In the genomic region with DNA sequence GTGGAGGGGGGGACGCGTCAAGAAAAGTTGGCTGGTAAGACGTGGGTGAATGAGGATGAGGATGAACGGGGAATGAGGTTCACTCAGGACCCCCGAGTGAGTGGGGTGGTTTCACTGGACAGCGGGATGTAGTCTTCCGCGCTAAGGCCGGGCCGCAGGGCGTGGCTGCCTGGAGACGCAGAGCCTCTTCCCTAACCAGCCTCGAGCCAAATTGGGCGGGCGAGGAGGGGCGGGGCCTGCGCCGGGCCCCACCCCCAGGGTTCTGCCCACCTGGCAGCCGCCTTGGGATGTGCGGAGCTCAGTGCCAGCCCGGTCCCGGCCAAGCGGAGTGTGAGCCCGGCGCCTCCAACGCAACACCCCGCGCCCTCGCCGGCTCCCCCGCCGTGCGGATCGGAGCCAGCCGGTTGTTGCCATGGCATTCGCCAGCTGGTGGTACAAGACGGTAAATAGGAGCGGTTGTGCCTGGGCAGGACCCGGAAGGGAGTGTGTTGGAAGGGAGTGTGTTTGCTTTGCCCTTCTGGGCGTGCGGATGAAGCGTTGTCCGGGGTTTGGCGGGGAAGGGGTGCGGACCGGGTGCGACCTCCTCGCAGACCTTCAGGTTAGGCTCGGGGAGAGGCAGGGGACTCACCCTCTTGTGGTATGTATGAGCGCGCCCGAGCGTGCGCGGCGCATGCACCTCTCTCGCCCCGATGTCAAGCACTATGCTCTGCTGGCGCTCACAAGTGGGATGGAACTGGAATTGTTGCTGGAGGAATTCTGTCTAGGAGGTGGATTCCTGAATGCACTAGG, we compare ENCODE assay signal across 8 cellular contexts. TPM values are rescaled to one million over a fixed set of nuclear protein-coding genes. Genes with fewer than 3 reads are reported as not detected.
DNase-seq lines count a peak whose midpoint lies in the region; ATAC-seq and TF ChIP-seq lines count a peak whose summit lies in the region.

No MANE protein-coding gene starts in this region.

- no peak overlapping the region for H3K9ac ChIP-seq in endodermal cell (ENCODE audit: extremely low read depth, low read length, poor library complexity, severe bottlenecking)

- WGBS in endodermal cell (ENCODE audit: insufficient coverage in 1 of 2, insufficient read length in 1 of 2), 2 experiments: 0% methylated on average over 23 to 59 of the region's 59 CpGs

- peak overlapping the region; percentile 82 for H3K4me3 ChIP-seq in endodermal cell (ENCODE audit: low read length)

- ATAC-seq in CD4-positive, alpha-beta T cell (ENCODE audit: poor library complexity): peak; percentile 72
- ATAC-seq in GM19395 (IDR thresholded peaks at IDR 0.05; ENCODE audit: unreplicated experiment): peak; percentile 74
- peak; percentile 56 for ATAC-seq in HG03521 (IDR thresholded peaks at IDR 0.05; ENCODE audit: unreplicated experiment)

- H3K27ac Mint-ChIP-seq in CD4-positive, alpha-beta T cell: peak overlapping the region; percentile 95
- peak overlapping the region; percentile 82 for H3K27ac Mint-ChIP-seq in endodermal cell

- H3K36me3 ChIP-seq in endodermal cell (ENCODE audit: control insufficient read depth, insufficient read depth, low read length): no peaks in the 10 kb centered on the region

- TF ChIP-seq CTCF in CD4-positive, alpha-beta T cell (IDR thresholded peaks at IDR 0.05): no peak
- no peak for TF ChIP-seq CTCF in endodermal cell (conservative IDR thresholded peaks at IDR 0.05)

- POLR2A ChIA-PET in CD4-positive, alpha-beta T cell (lab: Charles Lee): interaction anchor here (0.8 to 3.0 kb wide), 22 partner anchors 8 to 1041 kb away, joined by 3 to 37 read pairs (median 6); a partner anchor contains a TSS

- peaks cover 15% of the 10 kb centered on the region for H3K36me3 Mint-ChIP-seq in CD4-positive, alpha-beta T cell (ENCODE audit: low read depth)
- no peaks in the 10 kb centered on the region for H3K36me3 Mint-ChIP-seq in endodermal cell (ENCODE audit: low read depth)

- H3K4me1 Mint-ChIP-seq in CD4-positive, alpha-beta T cell (ENCODE audit: low read depth): peaks cover 57% of the 10 kb centered on the region
- H3K4me1 Mint-ChIP-seq in endodermal cell: peaks cover 25% of the 10 kb centered on the region

- intact Hi-C loops in CD4-positive, alpha-beta T cell (cut with DNase I, micrococcal nuclease): loop anchor here (2.0 to 10.0 kb wide), 5 partner anchors 22 to 1108 kb away; a partner anchor contains a TSS

- peaks cover 4% of the 10 kb centered on the region for H3K4me1 ChIP-seq in endodermal cell (ENCODE audit: control insufficient read depth, insufficient read depth, low read length)

- peak overlapping the region; percentile 96 for H3K4me3 Mint-ChIP-seq in CD4-positive, alpha-beta T cell
- H3K4me3 Mint-ChIP-seq in endodermal cell: peak overlapping the region; percentile 79

- no peaks in the 10 kb centered on the region for H3K9me3 ChIP-seq in CD4-positive, alpha-beta T cell (ENCODE audit: control insufficient read depth, low read length)
- H3K9me3 ChIP-seq in endodermal cell (ENCODE audit: control insufficient read depth, low read length): no peaks in the 10 kb centered on the region

- DNase-seq in CD4-positive, alpha-beta T cell: peak; percentile 55 to 88 (median 79)
- peak; percentile 90 for DNase-seq in NCI-H774 (lab: John Stamatoyannopoulos, UW)
- DNase-seq in activated CD8-positive, alpha-beta memory T cell treated with anti-CD3 and anti-CD28 coated beads, Interleukin-2, amount 50 U/mL, for 4 hours: peak; percentile 84
- DNase-seq in endodermal cell: peak; percentile 96
- peak; percentile 90 for DNase-seq in midbrain (lab: John Stamatoyannopoulos, UW)
- DNase-seq in stimulated activated CD8-positive, alpha-beta memory T cell treated with anti-CD3 and anti-CD28 coated beads, Interleukin-2, amount 100 ng/mL, for 1 hour (ENCODE audit: low read depth in 2 of 2): peak; percentile 68 to 71

- no peaks in the 10 kb centered on the region for H3K27me3 Mint-ChIP-seq in CD4-positive, alpha-beta T cell
- H3K27me3 Mint-ChIP-seq in endodermal cell (ENCODE audit: insufficient read depth): peaks cover 80% of the 10 kb centered on the region

- no peaks in the 10 kb centered on the region for H3K9me3 Mint-ChIP-seq in CD4-positive, alpha-beta T cell
- no peaks in the 10 kb centered on the region for H3K9me3 Mint-ChIP-seq in endodermal cell

- H3K27me3 ChIP-seq in CD4-positive, alpha-beta T cell (ENCODE audit: control insufficient read depth, insufficient read depth, low read length): no peaks in the 10 kb centered on the region
- H3K27me3 ChIP-seq in endodermal cell (ENCODE audit: control insufficient read depth, insufficient read depth, low read length, poor library complexity, severe bottlenecking): peaks cover 77% of the 10 kb centered on the region

- CTCF ChIA-PET in CD4-positive, alpha-beta T cell (lab: Charles Lee): interaction anchor here (1.2 to 2.0 kb wide), 4 partner anchors 10 to 49 kb away, joined by 4 to 9 read pairs (median 5); no protein-coding TSS in a partner anchor

- peak overlapping the region; percentile 77 for H3K27ac ChIP-seq in CD4-positive, alpha-beta T cell (ENCODE audit: low read depth, low read length)
- H3K27ac ChIP-seq in endodermal cell (ENCODE audit: low read depth, low read length): no peak overlapping the region

RNA-seq across cellular contexts. Expression of a gene that starts 0.7 kb away (rescaled TPM):
- total RNA-seq in CD4-positive, alpha-beta T cell: 100 to 1,000 TPM; 197 to 200 TPM
- total RNA-seq in endodermal cell: 10 to 100 TPM; 33.5 to 36.2 TPM
- polyA plus RNA-seq in endodermal cell (2013, experiment 1 of 2): 35.6 TPM
- 35.5 TPM for polyA plus RNA-seq in endodermal cell (2013, experiment 2 of 2)

Comparison
In these comparisons a context has a peak if more than half of its experiments do, and no peak if none do; other contexts are left out.
1. RNA of a gene that starts 0.7 kb away (total RNA-seq): 197 to 200 TPM in CD4-positive, alpha-beta T cell; 33.5 to 36.2 TPM in endodermal cell; every median in the first group is over 4 times any median in the second.
2. Peak in every context shown above with its lines, with median percentiles within 50 percentile points of each other: ATAC-seq and DNase-seq.